In the genomic region with DNA sequence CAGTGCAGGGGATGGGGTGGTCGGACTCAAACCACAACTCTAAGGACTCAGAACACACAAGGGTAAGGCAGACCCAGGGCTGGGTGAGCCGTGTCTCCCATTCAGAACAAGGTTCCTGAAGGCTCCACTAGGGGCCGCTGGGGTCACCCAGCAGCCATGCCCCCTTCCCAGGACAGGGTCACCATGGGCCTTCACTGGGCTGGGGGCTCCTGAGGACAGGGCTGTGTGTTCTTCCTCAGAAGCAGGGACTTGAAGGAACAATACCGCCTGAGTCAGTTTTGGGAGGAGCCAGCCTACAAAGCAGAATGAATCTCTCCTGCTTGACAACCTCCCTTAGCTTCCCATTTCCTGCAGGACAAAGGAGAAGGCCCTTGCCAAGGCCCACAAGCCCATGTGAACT, we compare ENCODE assay signal across 10 cellular contexts. TPM values are rescaled to one million over a fixed set of nuclear protein-coding genes. Genes with fewer than 3 reads are reported as not detected.
DNase-seq lines count a peak whose midpoint lies in the region; ATAC-seq and TF ChIP-seq lines count a peak whose summit lies in the region.
"Had no signal": no experiment of that assay in that cellular context is flagged by ENCODE, and none has a peak within 500 bp of the region (broad histone marks: within the 10 kb centered on the region; RNA-seq: fewer than 3 reads in every experiment).

No MANE protein-coding gene starts in this region.

- in situ Hi-C loops in brain microvascular endothelial cell (cut with HindIII; ENCODE audit: low pct_ligation_motif_present, low sequenced_read_pairs) = no loop called here

- no peaks in the 10 kb centered on the region for H3K36me3 Mint-ChIP-seq in CD4-positive, alpha-beta T cell (ENCODE audit: low read depth)
- no peaks in the 10 kb centered on the region for H3K36me3 Mint-ChIP-seq in memory B cell

- no peaks in the 10 kb centered on the region for H3K36me3 ChIP-seq in brain microvascular endothelial cell (replicated peaks)
- H3K36me3 ChIP-seq: breast epithelium had no signal

- POLR2A ChIA-PET in CD4-positive, alpha-beta T cell (lab: Charles Lee) = no interaction called here

- no peaks in the 10 kb centered on the region for H3K9me3 Mint-ChIP-seq in CD4-positive, alpha-beta T cell
- H3K9me3 Mint-ChIP-seq in memory B cell = no peaks in the 10 kb centered on the region

- DNase-seq in CD4-positive, alpha-beta T cell = no peak
- DNase-seq in HFF-Myc (ENCODE audit: extremely low read depth, low read depth) = no peak
- DNase-seq in brain microvascular endothelial cell = no peak
- DNase-seq in memory B cell (ENCODE audit: low spot score in 2 of 2) = no peak
- no peak for DNase-seq in NCI-H1436 (lab: John Stamatoyannopoulos, UW)
- no peak for DNase-seq in T-helper 2 cell
- DNase-seq in activated CD4-positive, CD25-positive, alpha-beta regulatory T cell treated with anti-CD3 and anti-CD28 coated beads, Interleukin-2, amount 50 U/mL, for 72 hours = no peak
- DNase-seq: mesenchymal stem cell had no signal

- H3K4me1 Mint-ChIP-seq in CD4-positive, alpha-beta T cell (ENCODE audit: low read depth) = no peaks in the 10 kb centered on the region
- H3K4me1 Mint-ChIP-seq in memory B cell = peaks cover 9% of the 10 kb centered on the region

- H3K27me3 Mint-ChIP-seq in CD4-positive, alpha-beta T cell = peaks cover 12% of the 10 kb centered on the region
- H3K27me3 Mint-ChIP-seq in memory B cell = peaks cover 14% of the 10 kb centered on the region

- CTCF ChIA-PET in CD4-positive, alpha-beta T cell (lab: Charles Lee) = interaction anchor here (0.6 kb wide), 1 partner anchor 202 kb away, joined by 3 read pairs; no protein-coding TSS in a partner anchor

- no peaks in the 10 kb centered on the region for H3K27me3 ChIP-seq in CD4-positive, alpha-beta T cell (ENCODE audit: control insufficient read depth, insufficient read depth, low read length)
- peaks cover 4% of the 10 kb centered on the region for H3K27me3 ChIP-seq in brain microvascular endothelial cell (replicated peaks)

- H3K9me3 ChIP-seq in CD4-positive, alpha-beta T cell (ENCODE audit: control insufficient read depth, low read length) = no peaks in the 10 kb centered on the region
- H3K9me3 ChIP-seq: breast epithelium had no signal

- peak; percentile 24 for TF ChIP-seq CTCF in CD4-positive, alpha-beta T cell (IDR thresholded peaks at IDR 0.05)
- TF ChIP-seq CTCF in HFF-Myc (IDR thresholded peaks at IDR 0.05; ENCODE audit: low read depth, low read length, missing control alignments) = peak; percentile 48
- peak; percentile 59 for TF ChIP-seq CTCF in brain microvascular endothelial cell (IDR thresholded peaks at IDR 0.05; ENCODE audit: low read depth, low read length, missing control alignments)

- H3K4me3 ChIP-seq in HFF-Myc (replicated peaks; ENCODE audit: low read depth, low read length) (no peak overlapping the region), brain microvascular endothelial cell (ENCODE audit: low read depth, low read length) (no peak overlapping the region)
- H3K4me3 ChIP-seq: breast epithelium had no signal

- no peak overlapping the region for H3K4me3 Mint-ChIP-seq in CD4-positive, alpha-beta T cell
- no peak overlapping the region for H3K4me3 Mint-ChIP-seq in memory B cell

- intact Hi-C loops in CD4-positive, alpha-beta T cell (cut with DNase I, micrococcal nuclease) = no loop called here

- no peak for ATAC-seq in CD4-positive, alpha-beta T cell (ENCODE audit: poor library complexity)
- ATAC-seq in memory B cell (ENCODE audit: low read depth) (peak; percentile 42), HG03521 (IDR thresholded peaks at IDR 0.05; ENCODE audit: unreplicated experiment) (no peak)

- no peak overlapping the region for H3K27ac ChIP-seq in CD4-positive, alpha-beta T cell (ENCODE audit: low read depth, low read length)
- no peak overlapping the region for H3K27ac ChIP-seq in brain microvascular endothelial cell
- H3K27ac ChIP-seq: breast epithelium had no signal

- H3K27ac Mint-ChIP-seq in CD4-positive, alpha-beta T cell = no peak overlapping the region
- H3K27ac Mint-ChIP-seq in memory B cell = no peak overlapping the region

RNA-seq across cellular contexts. Expression of a gene that starts 15.4 kb away (rescaled TPM):
- 1 to 10 TPM in 1 of 2 experiments, under 1 TPM in 1; 0.99 to 1.1 TPM for total RNA-seq in CD4-positive, alpha-beta T cell

RNA-seq across cellular contexts. Expression of a gene that starts 41.4 kb away (rescaled TPM):
- 10 to 100 TPM; 28.6 to 35.2 TPM for total RNA-seq in CD4-positive, alpha-beta T cell
